Comparison of ENCODE assay signal across 8 cellular contexts in genomic region chr2:49616800-49617199, GRCh38.
A peak's percentile ranks its signal among the peaks of the same experiment; 100 is the strongest.
DNase-seq lines count a peak whose midpoint lies in the region; ATAC-seq, FAIRE-seq and TF ChIP-seq lines count a peak whose summit lies in the region.

No MANE protein-coding gene starts in this region.

- no peaks in the 10 kb centered on the region for H3K79me2 ChIP-seq in H9 (ENCODE audit: insufficient read depth, low read length)

- ATAC-seq in natural killer cell treated with Interleukin-12 subunit alpha and Interleukin-12 subunit beta and Interleukin-15 and Interleukin-18, amount 100 ng/mL, for 72 hours, result no peak

- no peak overlapping the region for H3K4ac ChIP-seq in H9 (ENCODE audit: low read depth, low read length)

- TF ChIP-seq POLR2A in esophagus muscularis mucosa (IDR thresholded peaks at IDR 0.05; ENCODE audit: low read depth) (no peak), GM12892 (IDR thresholded peaks at IDR 0.05; ENCODE audit: low read depth, low read length) (no peak)

- no peak overlapping the region for H3K4me2 ChIP-seq in H9 (ENCODE audit: insufficient read depth, insufficient read length, low read length)

- H3K9me3 Mint-ChIP-seq in H9, result peaks cover 3 to 4% of the 10 kb centered on the region in 2 experiments; a peak in 3 of 5 replicates
- H3K9me3 Mint-ChIP-seq in natural killer cell treated with Interleukin-12 subunit alpha and Interleukin-12 subunit beta and Interleukin-15 and Interleukin-18, amount 100 ng/mL, for 72 hours, result peaks cover 12% of the 10 kb centered on the region

- no peaks in the 10 kb centered on the region for H3K79me1 ChIP-seq in H9 (ENCODE audit: insufficient read depth, low read depth, low read length, poor library complexity, severe bottlenecking)

- H3K18ac ChIP-seq in H9 (ENCODE audit: insufficient read length, low read depth, low read length), result no peak overlapping the region

- H3K4me1 Mint-ChIP-seq in H9, result no peaks in the 10 kb centered on the region
- H3K4me1 Mint-ChIP-seq in natural killer cell treated with Interleukin-12 subunit alpha and Interleukin-12 subunit beta and Interleukin-15 and Interleukin-18, amount 100 ng/mL, for 72 hours (ENCODE audit: low read depth in 2 of 2), result no peaks in the 10 kb centered on the region

- no CpG with 5 or more reads among the region's 2 CpGs for WGBS in H9 (ENCODE audit: extremely low coverage, insufficient read length, low lambda C conversion rate)
- WGBS in esophagus muscularis mucosa, result 21% methylated on average over 2 of the region's 2 CpGs

- no peak overlapping the region for H4K5ac ChIP-seq in H9 (ENCODE audit: insufficient read length, low read depth, low read length)

- H3K56ac ChIP-seq in H9 (ENCODE audit: insufficient read length, low read depth, low read length), result no peak overlapping the region

- H2BK15ac ChIP-seq in H9 (ENCODE audit: low read depth, low read length), result no peak overlapping the region

- H3K4me3 Mint-ChIP-seq in H9, result no peak overlapping the region
- no peak overlapping the region for H3K4me3 Mint-ChIP-seq in natural killer cell treated with Interleukin-12 subunit alpha and Interleukin-12 subunit beta and Interleukin-15 and Interleukin-18, amount 100 ng/mL, for 72 hours

- intact Hi-C loops in esophagus muscularis mucosa (cut with DNase I), result loop anchor here (5.0 to 10.0 kb wide), 2 partner anchors 526 to 788 kb away; no protein-coding TSS in a partner anchor

- no peak overlapping the region for H2BK5ac ChIP-seq in H9 (ENCODE audit: insufficient read length, low read length)

- no peak overlapping the region for H2AK5ac ChIP-seq in H9 (ENCODE audit: insufficient read length, low read length)

- no peak overlapping the region for H2BK120ac ChIP-seq in H9 (ENCODE audit: low read depth, low read length, poor library complexity, severe bottlenecking)

- no peak overlapping the region for H4K91ac ChIP-seq in H9 (ENCODE audit: insufficient read length, low read depth, low read length)

- no peak overlapping the region for H2BK20ac ChIP-seq in H9 (ENCODE audit: low read depth, low read length, poor library complexity, severe bottlenecking)

- H4K20me1 ChIP-seq in H9 (ENCODE audit: control insufficient read depth, insufficient read depth, insufficient read length), result no peaks in the 10 kb centered on the region

- H3K23me2 ChIP-seq in H9 (ENCODE audit: insufficient read length, low read depth, low read length, poor library complexity, severe bottlenecking), result no peaks in the 10 kb centered on the region

- no peak overlapping the region for H3K27ac ChIP-seq in H9 (ENCODE audit: insufficient read length, low read depth, low read length)
- H3K27ac ChIP-seq in esophagus muscularis mucosa (replicated peaks in 1 of 4), result no peak overlapping the region

- H4K8ac ChIP-seq in H9 (replicated peaks; ENCODE audit: insufficient read length, low read depth, low read length), result no peak overlapping the region

- H3K4me3 ChIP-seq in esophagus muscularis mucosa (no peak overlapping the region), MG63 (no peak overlapping the region)

- H3K9me3 ChIP-seq in H9 (ENCODE audit: control insufficient read depth, low read depth, low read length), result no peaks in the 10 kb centered on the region
- H3K9me3 ChIP-seq in esophagus muscularis mucosa, result no peaks in the 10 kb centered on the region
- H3K9me3 ChIP-seq in MG63, result no peaks in the 10 kb centered on the region

- peak; percentile 76 for TF ChIP-seq CTCF in H9 (conservative IDR thresholded peaks at IDR 0.05)
- TF ChIP-seq CTCF in esophagus muscularis mucosa (IDR thresholded peaks at IDR 0.05), result peak; percentile 29 to 54 (median 43)

- no peaks in the 10 kb centered on the region for H3K4me1 ChIP-seq in H9 (ENCODE audit: insufficient read depth, low read length)
- no peaks in the 10 kb centered on the region for H3K4me1 ChIP-seq in esophagus muscularis mucosa

- H3K9ac ChIP-seq in H9 (ENCODE audit: extremely low read depth, insufficient read length, low read length), result no peak overlapping the region

- H2BK12ac ChIP-seq in H9 (ENCODE audit: insufficient read length, low read depth, low read length), result no peak overlapping the region

- no peak for FAIRE-seq in GM12892 (lab: Jason Lieb, UNC)

- H3K27me3 Mint-ChIP-seq in H9 (ENCODE audit: low read depth), result no peaks in the 10 kb centered on the region
- no peaks in the 10 kb centered on the region for H3K27me3 Mint-ChIP-seq in natural killer cell treated with Interleukin-12 subunit alpha and Interleukin-12 subunit beta and Interleukin-15 and Interleukin-18, amount 100 ng/mL, for 72 hours

- H3K27ac Mint-ChIP-seq in H9, result no peak overlapping the region
- H3K27ac Mint-ChIP-seq in natural killer cell treated with Interleukin-12 subunit alpha and Interleukin-12 subunit beta and Interleukin-15 and Interleukin-18, amount 100 ng/mL, for 72 hours, result no peak overlapping the region

- no peak overlapping the region for H2AFZ ChIP-seq in H9 (ENCODE audit: low read length)

- no peak overlapping the region for H3K14ac ChIP-seq in H9 (ENCODE audit: insufficient read depth, low read length)

- H3K36me3 ChIP-seq in esophagus muscularis mucosa (no peaks in the 10 kb centered on the region), MG63 (no peaks in the 10 kb centered on the region)

- H3K27me3 ChIP-seq in H9 (ENCODE audit: insufficient read depth, low read length), result no peaks in the 10 kb centered on the region
- no peaks in the 10 kb centered on the region for H3K27me3 ChIP-seq in esophagus muscularis mucosa
- no peaks in the 10 kb centered on the region for H3K27me3 ChIP-seq in MG63

- H3K23ac ChIP-seq in H9 (ENCODE audit: insufficient read length, low read depth, low read length), result no peak overlapping the region

- H3T11ph ChIP-seq in H9 (ENCODE audit: low read length), result no peak overlapping the region

- TF ChIP-seq EP300 in esophagus muscularis mucosa (IDR thresholded peaks at IDR 0.05), result no peak

- peaks cover 0 to 3% (median 0%) of the 10 kb centered on the region in 3 experiments; a peak in 2 of 7 replicates for H3K36me3 Mint-ChIP-seq in H9 (ENCODE audit: insufficient read depth in 1 of 3, low read depth in 3 of 3)
- H3K36me3 Mint-ChIP-seq in natural killer cell treated with Interleukin-12 subunit alpha and Interleukin-12 subunit beta and Interleukin-15 and Interleukin-18, amount 100 ng/mL, for 72 hours, result no peaks in the 10 kb centered on the region

- DNase-seq in COR-L47 (lab: John Stamatoyannopoulos, UW) (peak; percentile 38), H9 (no peak), NCI-H524 (lab: John Stamatoyannopoulos, UW) (peak; percentile 62 to 83), esophagus muscularis mucosa (ENCODE audit: extremely low spot score) (no peak), stromal cell of bone marrow (ENCODE audit: low read depth) (peak; percentile 8), MG63 (no peak), GM12892 (ENCODE audit: insufficient read length) (no peak)
- no peak for DNase-seq in natural killer cell treated with Interleukin-12 subunit alpha and Interleukin-12 subunit beta and Interleukin-15 and Interleukin-18, amount 100 ng/mL, for 72 hours (ENCODE audit: low spot score)

Comparison
In these comparisons a context has a peak if more than half of its experiments do, and no peak if none do; other contexts are left out.
1. DNase-seq: peak in COR-L47 (single experiment), NCI-H524 (2 of 2) and stromal cell of bone marrow (single experiment); none in H9 (single experiment), esophagus muscularis mucosa (single experiment), MG63 (single experiment), GM12892 (single experiment) and natural killer cell treated with Interleukin-12 subunit alpha and Interleukin-12 subunit beta and Interleukin-15 and Interleukin-18, amount 100 ng/mL, for 72 hours (single experiment).